ENCODE assay signal across 10 cellular contexts in the genomic region with DNA sequence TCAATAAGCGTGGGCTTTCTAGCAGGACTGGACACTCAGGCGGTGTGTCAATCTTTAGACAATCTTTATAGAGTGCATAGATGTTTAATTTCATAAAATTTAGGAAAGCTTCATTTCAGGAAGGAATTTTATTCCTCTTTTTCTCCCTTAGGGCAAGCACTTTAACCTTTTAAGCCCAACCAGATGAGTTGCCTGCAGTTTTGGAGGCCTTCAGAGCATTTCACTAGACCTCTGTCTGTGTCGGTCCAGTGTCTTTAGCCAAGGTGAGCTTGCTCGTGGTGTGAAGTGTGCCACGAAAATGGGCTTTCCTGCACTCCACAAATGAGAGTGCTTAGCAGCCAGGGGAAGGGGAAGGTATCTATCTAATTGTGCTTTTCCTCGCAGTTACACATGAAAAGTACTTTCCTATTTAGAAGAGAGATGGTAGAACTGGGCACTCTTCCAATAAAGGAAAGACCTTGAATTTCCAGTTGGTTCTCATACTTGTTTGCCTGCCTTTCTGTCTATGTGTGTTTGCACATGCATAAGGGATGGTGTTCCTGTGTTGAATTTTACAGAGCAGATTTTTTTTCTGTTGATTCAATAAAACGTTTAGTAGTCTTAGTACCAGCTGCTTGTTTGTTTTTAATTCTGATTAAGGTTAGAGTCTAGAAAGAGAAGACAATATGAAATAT. TPM values are rescaled to one million over a fixed set of nuclear protein-coding genes. Genes with fewer than 3 reads are reported as not detected.
DNase-seq lines count a peak whose midpoint lies in the region; ATAC-seq and TF ChIP-seq lines count a peak whose summit lies in the region.
"Had no signal": no experiment of that assay in that cellular context is flagged by ENCODE, and none has a peak within 500 bp of the region (broad histone marks: within the 10 kb centered on the region; RNA-seq: fewer than 3 reads in every experiment).

No MANE protein-coding gene starts in this region.

- H3K36me3 Mint-ChIP-seq in activated CD4-positive, alpha-beta T cell treated with anti-CD3 and anti-CD28 coated beads for 36 hours (ENCODE audit: low read depth): peaks cover 10% of the 10 kb centered on the region
- peaks cover 0 to 5% of the 10 kb centered on the region in 2 donors for H3K36me3 Mint-ChIP-seq in stimulated activated naive B cell treated with anti-CD40 and anti-IgM and Interleukin-4, amounts not matched to agents 10 μg/mL and 1 μg/mL and 100 μg/mL, for 72 hours

- no peak for TF ChIP-seq EP300 in gastroesophageal sphincter (IDR thresholded peaks at IDR 0.05)

- H3K27me3 ChIP-seq in gastroesophageal sphincter (no peaks in the 10 kb centered on the region), Peyer's patch (no peaks in the 10 kb centered on the region)

- peaks cover 11% of the 10 kb centered on the region for H3K4me1 Mint-ChIP-seq in activated CD4-positive, alpha-beta T cell treated with anti-CD3 and anti-CD28 coated beads for 36 hours
- peaks cover 0 to 9% of the 10 kb centered on the region in 2 donors for H3K4me1 Mint-ChIP-seq in stimulated activated naive B cell treated with anti-CD40 and anti-IgM and Interleukin-4, amounts not matched to agents 10 μg/mL and 1 μg/mL and 100 μg/mL, for 72 hours

- H3K4me1 ChIP-seq in gastroesophageal sphincter: peaks cover 0 to 16% (median 0%) of the 10 kb centered on the region in 3 donors
- no peaks in the 10 kb centered on the region for H3K4me1 ChIP-seq in Peyer's patch

- H3K36me3 ChIP-seq in SK-N-MC (ENCODE audit: insufficient read depth, low read length): no peaks in the 10 kb centered on the region
- peaks cover 0 to 28% of the 10 kb centered on the region in 2 donors for H3K36me3 ChIP-seq in gastroesophageal sphincter
- no peaks in the 10 kb centered on the region for H3K36me3 ChIP-seq in Peyer's patch

- 79 to 83% methylated on average over 7 of the region's 7 CpGs for WGBS in gastroesophageal sphincter (ENCODE audit: low coverage in 1 of 2), 2 donors

- H3K4me3 ChIP-seq in SK-N-MC: peak overlapping the region; percentile 85
- peak overlapping the region; percentile 39 to 61 for H3K4me3 ChIP-seq in gastroesophageal sphincter
- H3K4me3 ChIP-seq in Peyer's patch: peak overlapping the region in 1 of 4 donors; percentile 53

- H3K27ac ChIP-seq in SK-N-MC (no peak overlapping the region), gastroesophageal sphincter (peak overlapping the region in 3 of 4 donors; percentile 75 to 79 (median 79)), Peyer's patch (no peak overlapping the region)
- H3K27ac ChIP-seq: C4-2B had no signal

- DNase-seq in activated CD4-positive, alpha-beta T cell treated with anti-CD3 and anti-CD28 coated beads for 36 hours: no peak
- no peak for DNase-seq in activated CD4-positive, alpha-beta T cell treated with anti-CD3 and anti-CD28 coated beads, Interleukin-2, amount 50 U/mL, for 1 hour
- DNase-seq in SK-N-MC (ENCODE audit: low read depth, low spot score): no peak
- DNase-seq in stimulated activated naive B cell treated with anti-CD40 and anti-IgM and Interleukin-4, amounts not matched to agents 10 μg/mL and 1 μg/mL and 100 μg/mL, for 72 hours: no peak
- DNase-seq in NCI-H82 treated with DMSO at 0.1 percent for 48 hours (lab: John Stamatoyannopoulos, UW; ENCODE audit: unreplicated experiment): no peak
- DNase-seq in Peyer's patch: no peak

- H3K27ac Mint-ChIP-seq in activated CD4-positive, alpha-beta T cell treated with anti-CD3 and anti-CD28 coated beads for 36 hours: no peak overlapping the region
- no peak overlapping the region for H3K27ac Mint-ChIP-seq in stimulated activated naive B cell treated with anti-CD40 and anti-IgM and Interleukin-4, amounts not matched to agents 10 μg/mL and 1 μg/mL and 100 μg/mL, for 72 hours

- POLR2A ChIA-PET in activated CD4-positive, alpha-beta T cell treated with anti-CD3 and anti-CD28 coated beads for 36 hours (lab: Charles Lee): no interaction called here

- intact Hi-C loops in activated CD4-positive, alpha-beta T cell treated with anti-CD3 and anti-CD28 coated beads for 36 hours (cut with DNase I, micrococcal nuclease): loop anchor here in 1 of 2 experiments (10.0 kb wide), 1 partner anchor 1595 kb away; a partner anchor contains a TSS

- H3K27me3 Mint-ChIP-seq in activated CD4-positive, alpha-beta T cell treated with anti-CD3 and anti-CD28 coated beads for 36 hours: peaks cover 31% of the 10 kb centered on the region
- peaks cover 31 to 33% of the 10 kb centered on the region in 2 donors for H3K27me3 Mint-ChIP-seq in stimulated activated naive B cell treated with anti-CD40 and anti-IgM and Interleukin-4, amounts not matched to agents 10 μg/mL and 1 μg/mL and 100 μg/mL, for 72 hours

- H3K9me3 ChIP-seq in SK-N-MC (ENCODE audit: low read depth, low read length) (no peaks in the 10 kb centered on the region), gastroesophageal sphincter (no peaks in the 10 kb centered on the region), Peyer's patch (no peaks in the 10 kb centered on the region)

- peaks cover 10% of the 10 kb centered on the region for H3K9me3 Mint-ChIP-seq in activated CD4-positive, alpha-beta T cell treated with anti-CD3 and anti-CD28 coated beads for 36 hours (ENCODE audit: low read depth)
- peaks cover 3 to 9% of the 10 kb centered on the region in 2 donors for H3K9me3 Mint-ChIP-seq in stimulated activated naive B cell treated with anti-CD40 and anti-IgM and Interleukin-4, amounts not matched to agents 10 μg/mL and 1 μg/mL and 100 μg/mL, for 72 hours

- TF ChIP-seq POLR2A in gastroesophageal sphincter (IDR thresholded peaks at IDR 0.05) (no peak), Peyer's patch (IDR thresholded peaks at IDR 0.05) (no peak)

- TF ChIP-seq CTCF in gastroesophageal sphincter (IDR thresholded peaks at IDR 0.05) (no peak), Peyer's patch (IDR thresholded peaks at IDR 0.05) (no peak)

- peak overlapping the region; percentile 84 for H3K4me3 Mint-ChIP-seq in activated CD4-positive, alpha-beta T cell treated with anti-CD3 and anti-CD28 coated beads for 36 hours
- H3K4me3 Mint-ChIP-seq in stimulated activated naive B cell treated with anti-CD40 and anti-IgM and Interleukin-4, amounts not matched to agents 10 μg/mL and 1 μg/mL and 100 μg/mL, for 72 hours: peak overlapping the region; percentile 78 to 89

- ATAC-seq in activated CD4-positive, alpha-beta T cell treated with anti-CD3 and anti-CD28 coated beads for 36 hours: no peak
- no peak for ATAC-seq in gastroesophageal sphincter
- ATAC-seq in stimulated activated naive B cell treated with anti-CD40 and anti-IgM and Interleukin-4, amounts not matched to agents 10 μg/mL and 1 μg/mL and 100 μg/mL, for 72 hours (replicated peaks): no peak
- no peak for ATAC-seq in HG03439 (IDR thresholded peaks at IDR 0.05; ENCODE audit: unreplicated experiment)

- no peak overlapping the region for H3K9ac ChIP-seq in SK-N-MC (ENCODE audit: insufficient read length)

- CTCF ChIA-PET in activated CD4-positive, alpha-beta T cell treated with anti-CD3 and anti-CD28 coated beads for 36 hours (lab: Charles Lee): no interaction called here

RNA-seq across cellular contexts. Expression of a gene that starts 53.6 kb away (rescaled TPM):
- not detected for total RNA-seq in activated CD4-positive, alpha-beta T cell treated with anti-CD3 and anti-CD28 coated beads for 36 hours
- total RNA-seq in gastroesophageal sphincter (not detected), Peyer's patch (not detected)
- total RNA-seq: pulmonary artery endothelial cell had no signal

Comparison
In these comparisons a context has a peak if more than half of its experiments do, and no peak if none do; other contexts are left out.
1. H3K27ac ChIP-seq: peak in gastroesophageal sphincter (3 of 4); none in SK-N-MC (single experiment) and Peyer's patch (0 of 4).